15 cellular contexts compared by ENCODE assay signal in genomic region chr1:215539803-215540575, GRCh38. TPM values are rescaled to one million over a fixed set of nuclear protein-coding genes. Genes with fewer than 3 reads are reported as not detected.
DNase-seq lines count a peak whose midpoint lies in the region; ATAC-seq and TF ChIP-seq lines count a peak whose summit lies in the region.
"Had no signal": no experiment of that assay in that cellular context is flagged by ENCODE, and none has a peak within 500 bp of the region (broad histone marks: within the 10 kb centered on the region; RNA-seq: fewer than 3 reads in every experiment).

No MANE protein-coding gene starts in this region.

- H3K27ac Mint-ChIP-seq in MCF 10A (ENCODE audit: low read depth, unreplicated experiment) (no peak overlapping the region), osteocyte (ENCODE audit: unreplicated experiment) (no peak overlapping the region)
- H3K27ac Mint-ChIP-seq in activated CD8-positive, alpha-beta memory T cell treated with anti-CD3 and anti-CD28 coated beads, Interleukin-2, amount 10 ng/mL, durations not matched to agents 7 days and 5 days = no peak overlapping the region
- H3K27ac Mint-ChIP-seq: CD4-positive, CD25-positive, alpha-beta regulatory T cell; stimulated activated effector memory CD8-positive, alpha-beta T cell treated with anti-CD3 and anti-CD28 coated beads, Interleukin-12 subunit alpha, Interleukin-12 subunit beta, amount 100 ng/mL, for 72 hours had no signal

- peaks cover 35% of the 10 kb centered on the region for H3K4me1 Mint-ChIP-seq in MCF 10A (ENCODE audit: insufficient read depth, unreplicated experiment)
- peaks cover 11% of the 10 kb centered on the region for H3K4me1 Mint-ChIP-seq in osteocyte (ENCODE audit: unreplicated experiment)
- H3K4me1 Mint-ChIP-seq in activated CD8-positive, alpha-beta memory T cell treated with anti-CD3 and anti-CD28 coated beads, Interleukin-2, amount 10 ng/mL, durations not matched to agents 7 days and 5 days = peaks cover 9% of the 10 kb centered on the region
- H3K4me1 Mint-ChIP-seq: CD4-positive, CD25-positive, alpha-beta regulatory T cell; stimulated activated effector memory CD8-positive, alpha-beta T cell treated with anti-CD3 and anti-CD28 coated beads, Interleukin-12 subunit alpha, Interleukin-12 subunit beta, amount 100 ng/mL, for 72 hours had no signal

- no TSS peak for BruUV-seq in MCF 10A (replicated peaks; lab: Mats Ljungman, UMichigan)

- DNase-seq in EH (ENCODE audit: low read depth) = peak; percentile 36
- DNase-seq in NCI-H2171 (lab: John Stamatoyannopoulos, UW) = peak; percentile 79
- peak; percentile 98 for DNase-seq in MCF 10A (ENCODE audit: unreplicated experiment)
- peak; percentile 24 for DNase-seq in pons (ENCODE audit: low spot score)
- DNase-seq in osteocyte (ENCODE audit: extremely low spot score, unreplicated experiment) = no peak
- DNase-seq in activated CD8-positive, alpha-beta memory T cell treated with anti-CD3 and anti-CD28 coated beads, Interleukin-2, amount 10 ng/mL, durations not matched to agents 7 days and 5 days = no peak
- no peak for DNase-seq in anterior cingulate cortex (lab: John Stamatoyannopoulos, UW)
- DNase-seq in retina = no peak
- DNase-seq: activated CD4-positive, alpha-beta T cell treated with anti-CD3 and anti-CD28 coated beads, Interleukin-2, amount 50 U/mL, for 4 hours; activated naive CD4-positive, alpha-beta T cell treated with anti-CD3 and anti-CD28 coated beads, Interleukin-2, amount 50 U/mL, for 16 hours; CD4-positive, CD25-positive, alpha-beta regulatory T cell; gastrocnemius medialis; H7; left lung had no signal

- H3K9me3 Mint-ChIP-seq in MCF 10A (ENCODE audit: unreplicated experiment) = no peaks in the 10 kb centered on the region
- peaks cover 11% of the 10 kb centered on the region for H3K9me3 Mint-ChIP-seq in osteocyte (ENCODE audit: unreplicated experiment)
- H3K9me3 Mint-ChIP-seq in activated CD8-positive, alpha-beta memory T cell treated with anti-CD3 and anti-CD28 coated beads, Interleukin-2, amount 10 ng/mL, durations not matched to agents 7 days and 5 days (ENCODE audit: low read depth) = peaks cover 2% of the 10 kb centered on the region
- H3K9me3 Mint-ChIP-seq: stimulated activated effector memory CD8-positive, alpha-beta T cell treated with anti-CD3 and anti-CD28 coated beads, Interleukin-12 subunit alpha, Interleukin-12 subunit beta, amount 100 ng/mL, for 72 hours had no signal

- H3K27me3 Mint-ChIP-seq in MCF 10A (ENCODE audit: insufficient read depth, unreplicated experiment) = no peaks in the 10 kb centered on the region
- peaks cover 43% of the 10 kb centered on the region for H3K27me3 Mint-ChIP-seq in osteocyte (ENCODE audit: unreplicated experiment)
- no peaks in the 10 kb centered on the region for H3K27me3 Mint-ChIP-seq in activated CD8-positive, alpha-beta memory T cell treated with anti-CD3 and anti-CD28 coated beads, Interleukin-2, amount 10 ng/mL, durations not matched to agents 7 days and 5 days
- H3K27me3 Mint-ChIP-seq: CD4-positive, CD25-positive, alpha-beta regulatory T cell had no signal

- peak overlapping the region; percentile 4 for H3K4me3 Mint-ChIP-seq in MCF 10A (ENCODE audit: unreplicated experiment)
- H3K4me3 Mint-ChIP-seq in osteocyte (ENCODE audit: unreplicated experiment) = no peak overlapping the region
- no peak overlapping the region for H3K4me3 Mint-ChIP-seq in activated CD8-positive, alpha-beta memory T cell treated with anti-CD3 and anti-CD28 coated beads, Interleukin-2, amount 10 ng/mL, durations not matched to agents 7 days and 5 days
- H3K4me3 Mint-ChIP-seq: CD4-positive, CD25-positive, alpha-beta regulatory T cell; stimulated activated effector memory CD8-positive, alpha-beta T cell treated with anti-CD3 and anti-CD28 coated beads, Interleukin-12 subunit alpha, Interleukin-12 subunit beta, amount 100 ng/mL, for 72 hours had no signal

- POLR2A ChIA-PET in MCF 10A (lab: Yijun Ruan, JAX) = interaction anchor here (0.8 to 8.2 kb wide), 12 partner anchors 9 to 424 kb away, joined by 3 to 117 read pairs (median 4); partner anchors contain the start of gene KCTD3

- ATAC-seq in activated CD8-positive, alpha-beta memory T cell treated with anti-CD3 and anti-CD28 coated beads, Interleukin-2, amount 10 ng/mL, durations not matched to agents 7 days and 5 days = no peak
- ATAC-seq: gastrocnemius medialis; left lung; stimulated activated effector memory CD8-positive, alpha-beta T cell treated with anti-CD3 and anti-CD28 coated beads, Interleukin-12 subunit alpha, Interleukin-12 subunit beta, amount 100 ng/mL, for 72 hours had no signal

- H3K36me3 Mint-ChIP-seq in MCF 10A (ENCODE audit: insufficient read depth, unreplicated experiment) (no peaks in the 10 kb centered on the region), osteocyte (ENCODE audit: unreplicated experiment) (peaks cover 2% of the 10 kb centered on the region)
- no peaks in the 10 kb centered on the region for H3K36me3 Mint-ChIP-seq in activated CD8-positive, alpha-beta memory T cell treated with anti-CD3 and anti-CD28 coated beads, Interleukin-2, amount 10 ng/mL, durations not matched to agents 7 days and 5 days
- H3K36me3 Mint-ChIP-seq: CD4-positive, CD25-positive, alpha-beta regulatory T cell; stimulated activated effector memory CD8-positive, alpha-beta T cell treated with anti-CD3 and anti-CD28 coated beads, Interleukin-12 subunit alpha, Interleukin-12 subunit beta, amount 100 ng/mL, for 72 hours had no signal

- TF ChIP-seq CTCF in MCF 10A (IDR thresholded peaks at IDR 0.05; ENCODE audit: unreplicated experiment) (no peak), osteocyte (IDR thresholded peaks at IDR 0.05) (no peak)

- intact Hi-C loops in MCF 10A (cut with micrococcal nuclease) = no loop called here

- CTCF ChIA-PET in MCF 10A (lab: Yijun Ruan, JAX) = interaction anchor here (0.6 to 3.0 kb wide), 18 partner anchors 9 to 1625 kb away, joined by 3 to 38 read pairs (median 4); no protein-coding TSS in a partner anchor
- CTCF ChIA-PET in activated CD8-positive, alpha-beta memory T cell treated with anti-CD3 and anti-CD28 coated beads, Interleukin-2, amount 10 ng/mL, durations not matched to agents 7 days and 5 days (lab: Charles Lee) = no interaction called here

RNA-seq across cellular contexts. Expression of gene KCTD3, which starts 27.1 kb away (rescaled TPM):
- total RNA-seq in MCF 10A (2022) (78.9 and 90.3 TPM in 2 replicates), osteocyte (32.8 and 33.0 TPM in 2 replicates)
- total RNA-seq in activated CD8-positive, alpha-beta memory T cell treated with anti-CD3 and anti-CD28 coated beads, Interleukin-2, amount 10 ng/mL, durations not matched to agents 7 days and 5 days = 1 to 10 TPM in 1 of 2 experiments, under 1 TPM in 1; 0.67 to 1.3 TPM

Comparison
In these comparisons a context has a peak if more than half of its experiments do, and no peak if none do; other contexts are left out.
1. DNase-seq: peak in EH (single experiment), NCI-H2171 (single experiment), MCF 10A (single experiment) and pons (single experiment); none in osteocyte (single experiment), activated CD8-positive, alpha-beta memory T cell treated with anti-CD3 and anti-CD28 coated beads, Interleukin-2, amount 10 ng/mL, durations not matched to agents 7 days and 5 days (single experiment), anterior cingulate cortex (0 of 58) and retina (single experiment).
2. RNA of gene KCTD3, which starts 27.1 kb away (total RNA-seq): 78.9 to 90.3 TPM in MCF 10A and 32.8 to 33.0 TPM in osteocyte; 0.67 to 1.3 TPM in activated CD8-positive, alpha-beta memory T cell treated with anti-CD3 and anti-CD28 coated beads, Interleukin-2, amount 10 ng/mL, durations not matched to agents 7 days and 5 days; every median in the first group is over 10 times any median in the second.